ENCODE assay signal across 1 cellular context in the genomic region with DNA sequence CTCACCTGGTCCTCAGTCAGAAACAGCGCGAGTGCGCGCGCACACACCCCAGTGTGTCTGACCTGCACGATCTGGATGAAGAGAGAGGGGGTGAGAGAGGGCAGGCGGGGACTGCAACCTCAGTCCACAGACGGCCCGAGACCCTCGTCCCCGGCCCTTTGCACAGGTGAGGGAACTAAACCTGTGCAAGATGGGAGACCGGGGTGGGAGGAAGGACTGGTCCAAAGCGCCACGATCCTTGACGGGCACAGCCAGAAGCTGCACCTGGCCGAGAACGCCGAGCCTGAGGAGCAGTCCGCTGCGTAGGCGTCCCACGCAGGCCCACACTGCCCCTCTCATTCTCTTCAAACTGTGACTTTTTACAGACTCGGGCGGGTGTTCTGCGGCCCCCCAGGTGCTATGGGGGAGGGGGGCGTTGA.
TF ChIP-seq lines count a peak whose summit lies in the region.

No MANE protein-coding gene starts in this region.

TF ChIP-seq in K562, 482 proteins besides CTCF, POLR2A, EP300 and RAD21:
- TF ChIP-seq IRF2 (CRISPR knock-in tag; IDR thresholded peaks at IDR 0.05) (0 out of 2 replicates have a peak, but pooled peaks have one; percentile 64), MBD1 (CRISPR knock-in tag; IDR thresholded peaks at IDR 0.05) (0 out of 2 replicates have a peak, but pooled peaks have one; percentile 79), ZBTB33 (CRISPR knock-in tag; IDR thresholded peaks at IDR 0.05) (peak; percentile 24; the same call in 1 of the 2 replicates), THAP12 (CRISPR knock-in tag; IDR thresholded peaks at IDR 0.05) (peak; percentile 46; the same call in 1 of the 2 replicates), STAG1 (CRISPR knock-in tag; IDR thresholded peaks at IDR 0.05; ENCODE audit: borderline replicate concordance) (0 out of 2 replicates have a peak, but pooled peaks have one; percentile 24), NFXL1 (CRISPR knock-in tag; IDR thresholded peaks at IDR 0.05) (no peak), POLR2G (IDR thresholded peaks at IDR 0.05; ENCODE audit: low read depth, low read length) (no peak), TEAD1 (CRISPR knock-in tag; IDR thresholded peaks at IDR 0.05) (0 out of 4 replicates have a peak, but pooled peaks of 1 of the 2 experiments have one; percentile 3), ZNF695 (CRISPR knock-in tag; IDR thresholded peaks at IDR 0.05) (peak; percentile 8; the same call in 1 of the 2 replicates)
